ENCODE assay signal across 11 cellular contexts in genomic region chr7:1175597-1175966, GRCh38. TPM values are rescaled to one million over a fixed set of nuclear protein-coding genes. Genes with fewer than 3 reads are reported as not detected.
DNase-seq lines count a peak whose midpoint lies in the region; ATAC-seq and TF ChIP-seq lines count a peak whose summit lies in the region.
"Had no signal": no experiment of that assay in that cellular context is flagged by ENCODE, and none has a peak within 500 bp of the region (broad histone marks: within the 10 kb centered on the region; RNA-seq: fewer than 3 reads in every experiment).

No MANE protein-coding gene starts in this region.

- no peaks in the 10 kb centered on the region for H3K9me3 Mint-ChIP-seq in activated T-helper 17 cell treated with anti-CD3 and anti-CD28 coated beads, Interleukin-2, amount 50 U/mL, for 72 hours

- no peak for TF ChIP-seq EP300 in tibial nerve (IDR thresholded peaks at IDR 0.05)

- H3K36me3 ChIP-seq in left ventricle myocardium inferior (no peaks in the 10 kb centered on the region), mucosa of stomach (ENCODE audit: control insufficient read depth, insufficient read depth, low read length) (no peaks in the 10 kb centered on the region), upper lobe of right lung (no peaks in the 10 kb centered on the region), tibial nerve (no peaks in the 10 kb centered on the region), mucosa of descending colon (ENCODE audit: low read depth) (no peaks in the 10 kb centered on the region)
- H3K36me3 ChIP-seq: adrenal gland, spleen had no signal

- ATAC-seq in Right ventricle myocardium superior (ENCODE audit: poor library complexity) (no peak), upper lobe of right lung (no peak), mucosa of descending colon (no peak)
- ATAC-seq in activated T-helper 17 cell treated with anti-CD3 and anti-CD28 coated beads, Interleukin-2, amount 50 U/mL, for 72 hours (replicated peaks): no peak

- TF ChIP-seq CTCF in left ventricle myocardium inferior (IDR thresholded peaks at IDR 0.05; ENCODE audit: borderline replicate concordance) (no peak), upper lobe of right lung (IDR thresholded peaks at IDR 0.05) (no peak), tibial nerve (IDR thresholded peaks at IDR 0.05) (no peak), mucosa of descending colon (IDR thresholded peaks at IDR 0.05) (no peak)

- peak overlapping the region; percentile 85 for H3K4me3 Mint-ChIP-seq in activated T-helper 17 cell treated with anti-CD3 and anti-CD28 coated beads, Interleukin-2, amount 50 U/mL, for 72 hours

- peaks cover 17% of the 10 kb centered on the region for H3K27me3 ChIP-seq in left ventricle myocardium inferior (ENCODE audit: low read depth)
- peaks cover 6% of the 10 kb centered on the region for H3K27me3 ChIP-seq in mucosa of stomach (ENCODE audit: control insufficient read depth, insufficient read depth, low read length)
- no peaks in the 10 kb centered on the region for H3K27me3 ChIP-seq in upper lobe of right lung
- H3K27me3 ChIP-seq in tibial nerve: peaks cover 0 to 2% of the 10 kb centered on the region in 2 donors
- H3K27me3 ChIP-seq: adrenal gland had no signal

- peaks cover 9% of the 10 kb centered on the region for H3K36me3 Mint-ChIP-seq in activated T-helper 17 cell treated with anti-CD3 and anti-CD28 coated beads, Interleukin-2, amount 50 U/mL, for 72 hours (ENCODE audit: low read depth)

- TF ChIP-seq POLR2A in tibial nerve (IDR thresholded peaks at IDR 0.05): no peak

- H3K27ac ChIP-seq in left ventricle myocardium inferior (replicated peaks) (peak overlapping the region; percentile 57), upper lobe of right lung (peak overlapping the region; percentile 17), tibial nerve (no peak overlapping the region)

- H3K4me1 Mint-ChIP-seq in activated T-helper 17 cell treated with anti-CD3 and anti-CD28 coated beads, Interleukin-2, amount 50 U/mL, for 72 hours: peaks cover 8% of the 10 kb centered on the region

- WGBS in tibial nerve, 2 donors: 84 to 93% methylated on average over 15 of the region's 15 CpGs

- peak overlapping the region; percentile 35 for H3K9ac ChIP-seq in mucosa of stomach (ENCODE audit: low read length)

- H3K4me3 ChIP-seq in left ventricle myocardium inferior (peak overlapping the region; percentile 51), mucosa of stomach (ENCODE audit: low read length) (no peak overlapping the region), upper lobe of right lung (no peak overlapping the region), tibial nerve (peak overlapping the region in 1 of 4 donors; percentile 29), mucosa of descending colon (no peak overlapping the region)

- intact Hi-C loops in left ventricle myocardium inferior (cut with micrococcal nuclease) (no loop called here), Right ventricle myocardium superior (cut with DNase I) (no loop called here), upper lobe of right lung (cut with DNase I) (no loop called here), mucosa of descending colon (cut with DNase I, micrococcal nuclease) (loop anchor here in 1 of 2 donors (10.0 kb wide), 1 partner anchor 181 kb away; no protein-coding TSS in a partner anchor)

- H3K4me1 ChIP-seq in left ventricle myocardium inferior (peaks cover 8% of the 10 kb centered on the region), mucosa of stomach (ENCODE audit: control insufficient read depth, insufficient read depth, low read length) (peaks cover 11% of the 10 kb centered on the region), upper lobe of right lung (peaks cover 9% of the 10 kb centered on the region), tibial nerve (peaks cover 0 to 16% (median 7%) of the 10 kb centered on the region in 4 donors), mucosa of descending colon (ENCODE audit: low read depth) (peaks cover 6% of the 10 kb centered on the region)

- DNase-seq in left ventricle myocardium inferior (no peak), Right ventricle myocardium superior (no peak), upper lobe of right lung (no peak), occipital lobe (lab: John Stamatoyannopoulos, UW) (no peak), tibial nerve (ENCODE audit: low spot score in 2 of 2) (no peak), mucosa of descending colon (no peak)

- H3K27me3 Mint-ChIP-seq in activated T-helper 17 cell treated with anti-CD3 and anti-CD28 coated beads, Interleukin-2, amount 50 U/mL, for 72 hours: peaks cover 11% of the 10 kb centered on the region

- peak overlapping the region; percentile 82 for H3K27ac Mint-ChIP-seq in activated T-helper 17 cell treated with anti-CD3 and anti-CD28 coated beads, Interleukin-2, amount 50 U/mL, for 72 hours

- no peaks in the 10 kb centered on the region for H3K9me3 ChIP-seq in left ventricle myocardium inferior (replicated peaks)
- no peaks in the 10 kb centered on the region for H3K9me3 ChIP-seq in mucosa of stomach (ENCODE audit: control insufficient read depth, low read length)
- no peaks in the 10 kb centered on the region for H3K9me3 ChIP-seq in upper lobe of right lung
- H3K9me3 ChIP-seq in tibial nerve: no peaks in the 10 kb centered on the region
- no peaks in the 10 kb centered on the region for H3K9me3 ChIP-seq in mucosa of descending colon
- H3K9me3 ChIP-seq: adrenal gland had no signal

RNA-seq across cellular contexts. Expression of gene ZFAND2A, which starts 15.6 kb away (rescaled TPM):
- total RNA-seq in left ventricle myocardium inferior (6.6 TPM), Right ventricle myocardium superior (6.0 TPM), upper lobe of right lung (19.9 TPM), occipital lobe (14.7 TPM), tibial nerve (10 to 100 TPM; 29.7 to 36.8 (median 33.7) TPM), mucosa of descending colon (10 to 100 TPM; 39.3 to 49.9 (median 45.3) TPM)
- total RNA-seq in activated T-helper 17 cell treated with anti-CD3 and anti-CD28 coated beads, Interleukin-2, amount 50 U/mL, for 72 hours: 10 to 100 TPM; 27.1 to 27.7 TPM

RNA-seq across cellular contexts. Expression of gene UNCX, which starts 57.1 kb away (rescaled TPM):
- total RNA-seq in left ventricle myocardium inferior (not detected), Right ventricle myocardium superior (not detected), upper lobe of right lung (not detected), occipital lobe (not detected), tibial nerve (not detected), mucosa of descending colon (not detected)
- total RNA-seq in activated T-helper 17 cell treated with anti-CD3 and anti-CD28 coated beads, Interleukin-2, amount 50 U/mL, for 72 hours: not detected
- total RNA-seq: adrenal gland, H4, spleen had no signal

Comparison
In these comparisons a context has a peak if more than half of its experiments do, and no peak if none do; other contexts are left out.
1. H3K27ac ChIP-seq: peak in left ventricle myocardium inferior (single experiment) and upper lobe of right lung (single experiment); none in tibial nerve (0 of 4).